9 cellular contexts compared by ENCODE assay signal in the genomic region with DNA sequence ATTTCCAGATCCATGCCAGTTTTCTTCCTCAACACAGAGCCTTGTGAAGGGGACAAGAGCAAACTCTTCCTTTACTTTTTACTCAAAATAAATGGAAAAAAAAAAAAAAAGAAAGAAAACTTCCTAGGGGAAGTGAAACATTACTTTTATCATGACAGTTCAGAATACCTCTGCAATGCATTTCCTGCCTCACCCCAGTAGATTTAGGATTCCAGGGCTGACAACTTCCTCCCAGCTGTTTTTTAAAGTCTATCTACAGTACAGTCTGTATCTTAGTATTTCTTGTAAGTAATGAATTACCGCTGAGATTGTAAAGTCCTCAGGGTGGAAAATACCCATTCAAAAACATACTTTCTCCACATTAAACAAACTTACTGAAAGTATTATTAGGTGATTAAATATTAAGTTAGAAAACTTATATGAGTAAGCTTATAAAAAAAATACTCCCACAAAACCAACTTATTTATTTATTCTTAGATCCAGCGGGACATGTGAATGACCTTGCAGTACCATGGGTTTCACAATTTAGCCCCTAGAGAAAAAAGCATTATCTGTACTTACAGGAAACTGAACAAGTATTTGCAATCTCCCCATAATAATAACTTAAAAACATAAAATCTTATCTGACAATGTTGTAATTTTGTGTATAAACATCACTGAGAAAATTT.
DNase-seq lines count a peak whose midpoint lies in the region; ATAC-seq, FAIRE-seq and TF ChIP-seq lines count a peak whose summit lies in the region.
"Had no signal": no experiment of that assay in that cellular context is flagged by ENCODE, and none has a peak within 500 bp of the region (broad histone marks: within the 10 kb centered on the region; RNA-seq: fewer than 3 reads in every experiment).

No MANE protein-coding gene starts in this region.

- TF ChIP-seq CTCF in A673 (conservative IDR thresholded peaks at IDR 0.05; ENCODE audit: low read depth, low read length) = no peak
- TF ChIP-seq CTCF in Loucy (conservative IDR thresholded peaks at IDR 0.05; ENCODE audit: low read length) = no peak
- TF ChIP-seq CTCF in bronchial epithelial cell (IDR thresholded peaks at IDR 0.05; ENCODE audit: insufficient read depth, low read length, severe bottlenecking) = no peak

- H3K27me3 ChIP-seq in A673 (replicated peaks; ENCODE audit: insufficient read depth, low read depth, low read length, poor library complexity) = no peaks in the 10 kb centered on the region
- no peaks in the 10 kb centered on the region for H3K27me3 ChIP-seq in Loucy (ENCODE audit: insufficient read depth, low read length, poor library complexity, severe bottlenecking)
- no peaks in the 10 kb centered on the region for H3K27me3 ChIP-seq in bronchial epithelial cell (ENCODE audit: control insufficient read depth, insufficient read depth, low read length)

- DNase-seq in A673 (ENCODE audit: low spot score) (peak; percentile 86), bronchial epithelial cell (ENCODE audit: low read depth) (peak; percentile 52), lung microvascular endothelial cell (ENCODE audit: low read depth in 2 of 2) (peak; percentile 70 to 75), NCI-H82 (lab: John Stamatoyannopoulos, UW) (no peak), islet precursor cell (no peak), middle frontal gyrus (ENCODE audit: extremely low spot score, low spot score) (no peak)

- CTCF ChIA-PET in A673 (lab: Charles Lee) = no interaction called here

- intact Hi-C loops in A673 (cut with micrococcal nuclease; ENCODE audit: unreplicated experiment) = no loop called here

- no peaks in the 10 kb centered on the region for H3K9me2 ChIP-seq in Loucy (replicated peaks; ENCODE audit: low read depth, low read length)

- peaks cover 94% of the 10 kb centered on the region for H3K79me2 ChIP-seq in Loucy (ENCODE audit: insufficient read depth, low read length)

- H3K36me3 ChIP-seq in A673 (ENCODE audit: insufficient read depth, low read length, poor library complexity, severe bottlenecking) (no peaks in the 10 kb centered on the region), Loucy (ENCODE audit: insufficient read depth, low read length) (0 out of 2 replicates have a peak, but pooled peaks cover 3% of the 10 kb centered on the region), bronchial epithelial cell (ENCODE audit: control insufficient read depth, insufficient read depth, low read length) (no peaks in the 10 kb centered on the region)

- peaks cover 6% of the 10 kb centered on the region; the same call in 1 of the 2 replicates for H3F3A ChIP-seq in Loucy (ENCODE audit: low read depth)

- no peak overlapping the region for H3K9ac ChIP-seq in Loucy (ENCODE audit: low read depth, low read length, poor library complexity, severe bottlenecking)

- H4K20me1 ChIP-seq in Loucy (ENCODE audit: insufficient read depth, low read length, poor library complexity, severe bottlenecking) = peaks cover 46% of the 10 kb centered on the region

- peaks cover 94% of the 10 kb centered on the region for H3K4me1 ChIP-seq in A673 (ENCODE audit: insufficient read depth, low read length, poor library complexity, severe bottlenecking)
- H3K4me1 ChIP-seq in Loucy (ENCODE audit: insufficient read depth, low read length, poor library complexity, severe bottlenecking) = peaks cover 77% of the 10 kb centered on the region

- no TSS peak for BruUV-seq in A673 (replicated peaks; lab: Mats Ljungman, UMichigan)

- ATAC-seq in HG03139 (IDR thresholded peaks at IDR 0.05; ENCODE audit: unreplicated experiment) = no peak

- no peak overlapping the region for H2AFZ ChIP-seq in Loucy (ENCODE audit: low read length)

- POLR2A ChIA-PET in A673 (lab: Charles Lee; ENCODE audit: low non-redundant PET) = no interaction called here

- H3K4me3 ChIP-seq in A673 (ENCODE audit: low read depth, low read length, poor library complexity, severe bottlenecking) (peak overlapping the region; percentile 16), Loucy (ENCODE audit: low read length, poor library complexity, severe bottlenecking) (no peak overlapping the region), bronchial epithelial cell (ENCODE audit: low read depth, low read length) (no peak overlapping the region)

- H3K27ac ChIP-seq in A673 (ENCODE audit: low read depth, low read length, poor library complexity, severe bottlenecking) = peak overlapping the region; percentile 77

- H3K9me3 ChIP-seq in A673 (ENCODE audit: low read depth, low read length, poor library complexity, severe bottlenecking) (no peaks in the 10 kb centered on the region), Loucy (ENCODE audit: insufficient read depth, low read depth, low read length) (no peaks in the 10 kb centered on the region)

- H3K4me2 ChIP-seq in Loucy (ENCODE audit: low read depth, low read length, poor library complexity, severe bottlenecking) = peak overlapping the region; percentile 48

- no peak for FAIRE-seq in bronchial epithelial cell (lab: Jason Lieb, UNC)
- FAIRE-seq: H1 had no signal

Comparison
In these comparisons a context has a peak if more than half of its experiments do, and no peak if none do; other contexts are left out.
1. DNase-seq: peak in A673 (single experiment), bronchial epithelial cell (single experiment) and lung microvascular endothelial cell (2 of 2); none in NCI-H82 (single experiment), islet precursor cell (single experiment) and middle frontal gyrus (single experiment).